Comparison of ENCODE assay signal across 8 cellular contexts in the genomic region with DNA sequence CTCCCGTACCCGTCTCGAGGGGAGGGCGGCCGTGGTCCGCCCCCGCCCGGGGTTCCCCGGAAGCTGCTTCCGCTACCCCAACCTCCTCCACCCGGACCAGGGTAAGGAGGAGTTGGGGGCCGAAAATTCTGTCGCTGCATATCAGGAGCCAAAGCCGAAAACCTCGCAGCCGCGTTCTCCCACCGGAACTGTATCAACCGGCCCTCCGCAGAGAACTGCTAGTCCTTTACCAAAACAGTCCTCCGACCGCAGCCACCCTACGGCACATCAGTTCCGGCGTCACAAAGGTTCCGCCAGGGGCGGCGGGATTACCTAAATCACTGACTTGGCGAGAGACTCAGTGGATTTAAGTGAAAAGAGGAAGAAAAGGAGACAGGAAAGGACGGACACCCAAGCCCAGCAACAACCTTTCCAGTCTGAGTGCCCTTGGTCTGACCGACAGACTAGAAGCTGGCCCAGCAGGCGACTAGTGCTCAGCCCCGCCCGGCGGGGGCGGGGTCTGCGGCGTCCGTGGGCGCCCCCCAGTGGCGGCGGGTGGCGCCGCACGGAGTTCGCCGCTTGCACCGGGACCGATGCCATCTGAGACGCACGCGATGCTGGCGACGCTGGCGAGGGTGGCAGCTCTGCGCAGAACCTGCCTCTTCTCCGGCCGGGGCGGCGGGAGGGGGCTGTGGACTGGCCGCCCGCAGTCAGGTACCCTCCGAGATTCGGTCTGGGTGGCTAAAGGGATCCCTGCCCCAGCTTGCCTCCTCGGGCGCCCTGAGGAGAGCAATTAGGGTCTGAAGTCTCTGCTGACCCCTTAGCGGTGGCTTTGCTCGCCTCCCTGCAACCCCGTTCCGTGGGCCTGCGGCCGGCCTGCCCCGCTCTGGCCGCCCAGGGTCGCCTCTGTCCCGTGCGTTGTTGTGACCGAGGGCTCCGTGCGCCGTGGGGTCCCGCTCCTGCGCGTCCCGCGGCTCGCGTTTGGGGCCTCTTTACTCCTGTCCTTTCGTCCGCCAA. TPM values are rescaled to one million over a fixed set of nuclear protein-coding genes. Genes with fewer than 3 reads are reported as not detected.
A peak's percentile ranks its signal among the peaks of the same experiment; 100 is the strongest.
DNase-seq lines count a peak whose midpoint lies in the region; ATAC-seq and TF ChIP-seq lines count a peak whose summit lies in the region.

A gene (minus strand): TSS at position 195 of the 996 bp plus-strand sequence. CDS start 55 bp downstream, at position 140.
A gene (plus strand): TSS at position 578 of the 996 bp plus-strand sequence.

- peaks cover 6% of the 10 kb centered on the region; the same call in 1 of the 2 replicates for H3K9me3 Mint-ChIP-seq in WTC11

- peaks cover 0 to 9% (median 0%) of the 10 kb centered on the region in 6 donors for H3K36me3 ChIP-seq in spleen

- H3K4me3 Mint-ChIP-seq in WTC11 = peak within 1 kb of the TSS; percentile 90

- H3K36me3 Mint-ChIP-seq in WTC11 = peaks cover 2% of the 10 kb centered on the region; the same call in 1 of the 2 replicates

- TF ChIP-seq CTCF in AG09309 (IDR thresholded peaks at IDR 0.05; ENCODE audit: control insufficient read depth, insufficient read depth, low read depth, low read length, missing control alignments) (peak; percentile 53), WTC11 (IDR thresholded peaks at IDR 0.05) (peak; percentile 89), cardiac fibroblast (IDR thresholded peaks at IDR 0.05; ENCODE audit: low read depth, low read length) (peak; percentile 50), spleen (IDR thresholded peaks at IDR 0.05 in 8 of 11, conservative IDR thresholded peaks at IDR 0.05 in 3 of 11) (peak; percentile 86 to 100 (median 99))

- CTCF ChIA-PET in WTC11 (lab: Charles Lee) = interaction anchor here (0.6 to 1.5 kb wide), 11 partner anchors 11 to 554 kb away, joined by 3 to 8 read pairs (median 4); no protein-coding TSS in a partner anchor

- H3K4me1 Mint-ChIP-seq in WTC11 = peaks cover 13% of the 10 kb centered on the region

- POLR2A ChIA-PET in WTC11 (lab: Charles Lee) = interaction anchor here (0.9 kb wide), 1 partner anchor 16 kb away, joined by 3 read pairs; no protein-coding TSS in a partner anchor

- WGBS in spleen, 5 donors = 1 to 8% (median 2%) methylated on average over 34 to 90 of the region's 90 CpGs

- H3K4me1 ChIP-seq in spleen = peaks cover 20 to 54% (median 42%) of the 10 kb centered on the region in 6 donors

- H3K27ac ChIP-seq in spleen = peak within 1 kb of the TSS; percentile 89 to 95 (median 93)

- peaks cover 0 to 10% (median 0%) of the 10 kb centered on the region in 7 donors for H3K27me3 ChIP-seq in spleen (replicated peaks in 1 of 7)

- H3K27me3 Mint-ChIP-seq in WTC11 (ENCODE audit: low read depth) = peaks cover 14% of the 10 kb centered on the region

- peak; percentile 93 for ATAC-seq in GM18907 (IDR thresholded peaks at IDR 0.05; ENCODE audit: unreplicated experiment)
- ATAC-seq in HG03139 (IDR thresholded peaks at IDR 0.05; ENCODE audit: unreplicated experiment) = peak; percentile 79
- ATAC-seq in WTC11 = peak; percentile 87

- peak in 1 of 3 donors; percentile 47 for TF ChIP-seq POLR2A in spleen (IDR thresholded peaks at IDR 0.05)

- H3K27ac Mint-ChIP-seq in WTC11 = peak within 1 kb of the TSS; percentile 94

- DNase-seq in AG09309 (ENCODE audit: low read depth) (peak; percentile 62), NCI-H2196 (lab: John Stamatoyannopoulos, UW; ENCODE audit: unreplicated experiment) (peak; percentile 88), WTC11 (ENCODE audit: low spot score) (peak; percentile 81), cardiac fibroblast (ENCODE audit: low read depth in 2 of 2) (peak; percentile 91 to 94), iris pigment epithelial cell (ENCODE audit: low read depth) (peak; percentile 82), spleen (peak; percentile 96)

- H3K4me3 ChIP-seq in AG09309 (ENCODE audit: control insufficient read depth, low read depth, low read length) (peak within 1 kb of the TSS; percentile 99), cardiac fibroblast (replicated peaks in 1 of 2; ENCODE audit: low read depth in 2 of 2, low read length in 2 of 2) (peak within 1 kb of the TSS; percentile 85 to 89), spleen (peak within 1 kb of the TSS; percentile 80 to 98 (median 91))

- intact Hi-C loops in spleen (cut with DNase I; ENCODE audit: low total_unique reads) = no loop called here

- no peaks in the 10 kb centered on the region for H3K9me3 ChIP-seq in spleen

TF ChIP-seq in WTC11, 78 proteins besides CTCF, POLR2A, EP300 and RAD21 (continues in another document):
- TF ChIP-seq ZNF232 (CRISPR knock-in tag; IDR thresholded peaks at IDR 0.05) = peak; percentile 80
- TF ChIP-seq, protein P1, sequence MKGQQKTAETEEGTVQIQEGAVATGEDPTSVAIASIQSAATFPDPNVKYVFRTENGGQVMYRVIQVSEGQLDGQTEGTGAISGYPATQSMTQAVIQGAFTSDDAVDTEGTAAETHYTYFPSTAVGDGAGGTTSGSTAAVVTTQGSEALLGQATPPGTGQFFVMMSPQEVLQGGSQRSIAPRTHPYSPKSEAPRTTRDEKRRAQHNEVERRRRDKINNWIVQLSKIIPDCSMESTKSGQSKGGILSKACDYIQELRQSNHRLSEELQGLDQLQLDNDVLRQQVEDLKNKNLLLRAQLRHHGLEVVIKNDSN (CRISPR knock-in tag; IDR thresholded peaks at IDR 0.05) = 0 out of 2 replicates have a peak, but pooled peaks have one; percentile 41
- TF ChIP-seq, protein P2, sequence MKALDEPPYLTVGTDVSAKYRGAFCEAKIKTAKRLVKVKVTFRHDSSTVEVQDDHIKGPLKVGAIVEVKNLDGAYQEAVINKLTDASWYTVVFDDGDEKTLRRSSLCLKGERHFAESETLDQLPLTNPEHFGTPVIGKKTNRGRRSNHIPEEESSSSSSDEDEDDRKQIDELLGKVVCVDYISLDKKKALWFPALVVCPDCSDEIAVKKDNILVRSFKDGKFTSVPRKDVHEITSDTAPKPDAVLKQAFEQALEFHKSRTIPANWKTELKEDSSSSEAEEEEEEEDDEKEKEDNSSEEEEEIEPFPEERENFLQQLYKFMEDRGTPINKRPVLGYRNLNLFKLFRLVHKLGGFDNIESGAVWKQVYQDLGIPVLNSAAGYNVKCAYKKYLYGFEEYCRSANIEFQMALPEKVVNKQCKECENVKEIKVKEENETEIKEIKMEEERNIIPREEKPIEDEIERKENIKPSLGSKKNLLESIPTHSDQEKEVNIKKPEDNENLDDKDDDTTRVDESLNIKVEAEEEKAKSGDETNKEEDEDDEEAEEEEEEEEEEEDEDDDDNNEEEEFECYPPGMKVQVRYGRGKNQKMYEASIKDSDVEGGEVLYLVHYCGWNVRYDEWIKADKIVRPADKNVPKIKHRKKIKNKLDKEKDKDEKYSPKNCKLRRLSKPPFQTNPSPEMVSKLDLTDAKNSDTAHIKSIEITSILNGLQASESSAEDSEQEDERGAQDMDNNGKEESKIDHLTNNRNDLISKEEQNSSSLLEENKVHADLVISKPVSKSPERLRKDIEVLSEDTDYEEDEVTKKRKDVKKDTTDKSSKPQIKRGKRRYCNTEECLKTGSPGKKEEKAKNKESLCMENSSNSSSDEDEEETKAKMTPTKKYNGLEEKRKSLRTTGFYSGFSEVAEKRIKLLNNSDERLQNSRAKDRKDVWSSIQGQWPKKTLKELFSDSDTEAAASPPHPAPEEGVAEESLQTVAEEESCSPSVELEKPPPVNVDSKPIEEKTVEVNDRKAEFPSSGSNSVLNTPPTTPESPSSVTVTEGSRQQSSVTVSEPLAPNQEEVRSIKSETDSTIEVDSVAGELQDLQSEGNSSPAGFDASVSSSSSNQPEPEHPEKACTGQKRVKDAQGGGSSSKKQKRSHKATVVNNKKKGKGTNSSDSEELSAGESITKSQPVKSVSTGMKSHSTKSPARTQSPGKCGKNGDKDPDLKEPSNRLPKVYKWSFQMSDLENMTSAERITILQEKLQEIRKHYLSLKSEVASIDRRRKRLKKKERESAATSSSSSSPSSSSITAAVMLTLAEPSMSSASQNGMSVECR (CRISPR knock-in tag; IDR thresholded peaks at IDR 0.05; ENCODE audit: borderline replicate concordance) = 0 out of 2 replicates have a peak, but pooled peaks have one; percentile 20
- TF ChIP-seq, protein P3, sequence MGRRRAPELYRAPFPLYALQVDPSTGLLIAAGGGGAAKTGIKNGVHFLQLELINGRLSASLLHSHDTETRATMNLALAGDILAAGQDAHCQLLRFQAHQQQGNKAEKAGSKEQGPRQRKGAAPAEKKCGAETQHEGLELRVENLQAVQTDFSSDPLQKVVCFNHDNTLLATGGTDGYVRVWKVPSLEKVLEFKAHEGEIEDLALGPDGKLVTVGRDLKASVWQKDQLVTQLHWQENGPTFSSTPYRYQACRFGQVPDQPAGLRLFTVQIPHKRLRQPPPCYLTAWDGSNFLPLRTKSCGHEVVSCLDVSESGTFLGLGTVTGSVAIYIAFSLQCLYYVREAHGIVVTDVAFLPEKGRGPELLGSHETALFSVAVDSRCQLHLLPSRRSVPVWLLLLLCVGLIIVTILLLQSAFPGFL (CRISPR knock-in tag; IDR thresholded peaks at IDR 0.05; ENCODE audit: borderline replicate concordance) = peak; percentile 75; the same call in 1 of the 2 replicates
- TF ChIP-seq JAZF1 (CRISPR knock-in tag; IDR thresholded peaks at IDR 0.05) = no peak
- TF ChIP-seq, protein P4, sequence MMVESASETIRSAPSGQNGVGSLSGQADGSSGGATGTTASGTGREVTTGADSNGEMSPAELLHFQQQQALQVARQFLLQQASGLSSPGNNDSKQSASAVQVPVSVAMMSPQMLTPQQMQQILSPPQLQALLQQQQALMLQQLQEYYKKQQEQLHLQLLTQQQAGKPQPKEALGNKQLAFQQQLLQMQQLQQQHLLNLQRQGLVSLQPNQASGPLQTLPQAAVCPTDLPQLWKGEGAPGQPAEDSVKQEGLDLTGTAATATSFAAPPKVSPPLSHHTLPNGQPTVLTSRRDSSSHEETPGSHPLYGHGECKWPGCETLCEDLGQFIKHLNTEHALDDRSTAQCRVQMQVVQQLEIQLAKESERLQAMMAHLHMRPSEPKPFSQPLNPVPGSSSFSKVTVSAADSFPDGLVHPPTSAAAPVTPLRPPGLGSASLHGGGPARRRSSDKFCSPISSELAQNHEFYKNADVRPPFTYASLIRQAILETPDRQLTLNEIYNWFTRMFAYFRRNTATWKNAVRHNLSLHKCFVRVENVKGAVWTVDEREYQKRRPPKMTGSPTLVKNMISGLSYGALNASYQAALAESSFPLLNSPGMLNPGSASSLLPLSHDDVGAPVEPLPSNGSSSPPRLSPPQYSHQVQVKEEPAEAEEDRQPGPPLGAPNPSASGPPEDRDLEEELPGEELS (CRISPR knock-in tag; IDR thresholded peaks at IDR 0.05) = peak; percentile 85
- TF ChIP-seq TCF7 (CRISPR knock-in tag; IDR thresholded peaks at IDR 0.05; ENCODE audit: low read depth) = no peak

RNA-seq across cellular contexts. Expression of the first gene that starts in this region (rescaled TPM):
- total RNA-seq in WTC11 (2021) = 55.4 to 63.0 TPM (median 61.6 TPM) in 3 replicates
- total RNA-seq in spleen = 10 to 100 TPM; 28.1 to 45.1 (median 32.3) TPM
- 10 to 100 TPM; 46.6 to 64.5 (median 56.9) TPM for polyA plus RNA-seq in spleen

RNA-seq across cellular contexts. Expression of the second gene that starts in this region (rescaled TPM):
- 4.6 to 7.4 TPM (median 7.2 TPM) in 3 replicates for total RNA-seq in WTC11 (2021)
- 1 to 10 TPM; 1.4 to 6.8 (median 2.1) TPM for total RNA-seq in spleen
- polyA plus RNA-seq in spleen = 10 to 100 TPM in 1 of 3 donors, 1 to 10 TPM in 2; 1.7 to 13.6 (median 4.8) TPM

Comparison
In these comparisons a context has a peak if more than half of its experiments do, and no peak if none do; other contexts are left out.
1. Peak in every context shown above with its lines: DNase-seq, ATAC-seq, H3K4me3 ChIP-seq and H3K27ac ChIP-seq.